Comparison of ENCODE assay signal across 12 cellular contexts in the genomic region with DNA sequence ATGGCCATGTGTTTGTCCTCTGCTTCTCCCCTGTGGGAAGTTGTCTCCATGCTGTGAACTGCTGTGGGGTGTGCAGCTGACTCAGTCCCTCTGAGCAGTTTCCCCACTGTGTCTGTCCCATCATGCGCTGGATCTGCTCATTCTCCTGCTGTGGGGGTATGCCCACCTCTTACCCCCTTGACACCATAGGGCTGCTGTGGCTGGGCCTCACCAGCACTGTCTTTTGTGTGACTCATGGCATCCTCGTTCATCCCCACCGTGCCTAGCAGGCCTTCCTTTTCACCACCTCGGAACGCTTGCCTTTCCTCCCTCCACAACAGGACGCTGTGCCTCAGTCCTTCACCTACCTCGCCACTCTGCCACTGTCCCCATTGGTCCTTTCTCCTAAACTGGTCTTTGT. TPM values are rescaled to one million over a fixed set of nuclear protein-coding genes. Genes with fewer than 3 reads are reported as not detected.
A peak's percentile ranks its signal among the peaks of the same experiment; 100 is the strongest.
DNase-seq lines count a peak whose midpoint lies in the region; ATAC-seq and TF ChIP-seq lines count a peak whose summit lies in the region.
"Had no signal": no experiment of that assay in that cellular context is flagged by ENCODE, and none has a peak within 500 bp of the region (broad histone marks: within the 10 kb centered on the region; RNA-seq: fewer than 3 reads in every experiment).

No MANE protein-coding gene starts in this region.

- H3K9me3 Mint-ChIP-seq in activated T-cell treated with anti-CD3 and anti-CD28 coated beads, Interleukin-2, amount 50 U/mL, for 72 hours, result no peaks in the 10 kb centered on the region
- H3K9me3 Mint-ChIP-seq in activated CD4-positive, alpha-beta memory T cell treated with anti-CD3 and anti-CD28 coated beads, Interleukin-2, amount 10 ng/mL, durations not matched to agents 7 days and 5 days, result no peaks in the 10 kb centered on the region
- no peaks in the 10 kb centered on the region for H3K9me3 Mint-ChIP-seq in dendritic cell treated with granulocyte-macrophage colony-stimulating factor and Interleukin-4, amounts not matched to agents 40 ng/mL and 50 ng/mL, for 4 days
- no peaks in the 10 kb centered on the region for H3K9me3 Mint-ChIP-seq in CD14-positive monocyte

- no peak for DNase-seq in activated T-cell treated with anti-CD3 and anti-CD28 coated beads, Interleukin-2, amount 50 U/mL, for 72 hours
- DNase-seq in activated T-cell treated with anti-CD3 and anti-CD28 coated beads, Interleukin-2, amount 50 U/mL, for 1 hour, result no peak
- no peak for DNase-seq in activated CD4-positive, alpha-beta memory T cell treated with anti-CD3 and anti-CD28 coated beads, Interleukin-2, amount 10 ng/mL, durations not matched to agents 7 days and 5 days
- DNase-seq in stimulated activated CD8-positive, alpha-beta memory T cell treated with anti-CD3 and anti-CD28 coated beads, Interleukin-4, amount 100 ng/mL, for 48 hours, result peak; percentile 24
- DNase-seq in activated CD4-positive, CD25-positive, alpha-beta regulatory T cell (lab: John Stamatoyannopoulos, UW), result no peak
- no peak for DNase-seq in CD14-positive monocyte (ENCODE audit: low spot score)
- no peak for DNase-seq in NCI-H2107 treated with DMSO at 0.1 percent for 48 hours (lab: John Stamatoyannopoulos, UW; ENCODE audit: unreplicated experiment)
- DNase-seq: ACHN, NCI-H187 treated with DMSO at 0.1 percent for 48 hours, NCI-H510A treated with DMSO at 0.1 percent for 48 hours, WERI-Rb-1 had no signal

- no peaks in the 10 kb centered on the region for H3K27me3 Mint-ChIP-seq in activated T-cell treated with anti-CD3 and anti-CD28 coated beads, Interleukin-2, amount 50 U/mL, for 72 hours (ENCODE audit: low read depth)
- no peaks in the 10 kb centered on the region for H3K27me3 Mint-ChIP-seq in activated CD4-positive, alpha-beta memory T cell treated with anti-CD3 and anti-CD28 coated beads, Interleukin-2, amount 10 ng/mL, durations not matched to agents 7 days and 5 days
- H3K27me3 Mint-ChIP-seq in dendritic cell treated with granulocyte-macrophage colony-stimulating factor and Interleukin-4, amounts not matched to agents 40 ng/mL and 50 ng/mL, for 4 days, result no peaks in the 10 kb centered on the region
- peaks cover 0 to 5% (median 1%) of the 10 kb centered on the region in 3 donors for H3K27me3 Mint-ChIP-seq in CD14-positive monocyte (ENCODE audit: low read depth in 3 of 3)

- H3K4me3 Mint-ChIP-seq in activated T-cell treated with anti-CD3 and anti-CD28 coated beads, Interleukin-2, amount 50 U/mL, for 72 hours, result no peak overlapping the region
- H3K4me3 Mint-ChIP-seq in activated CD4-positive, alpha-beta memory T cell treated with anti-CD3 and anti-CD28 coated beads, Interleukin-2, amount 10 ng/mL, durations not matched to agents 7 days and 5 days, result no peak overlapping the region
- H3K4me3 Mint-ChIP-seq in dendritic cell treated with granulocyte-macrophage colony-stimulating factor and Interleukin-4, amounts not matched to agents 40 ng/mL and 50 ng/mL, for 4 days, result no peak overlapping the region
- no peak overlapping the region for H3K4me3 Mint-ChIP-seq in CD14-positive monocyte

- no peak for ATAC-seq in activated T-cell treated with anti-CD3 and anti-CD28 coated beads, Interleukin-2, amount 50 U/mL, for 72 hours (replicated peaks in 1 of 2)

- H3K4me1 Mint-ChIP-seq in activated T-cell treated with anti-CD3 and anti-CD28 coated beads, Interleukin-2, amount 50 U/mL, for 72 hours (ENCODE audit: low read depth), result peaks cover 51% of the 10 kb centered on the region
- H3K4me1 Mint-ChIP-seq in activated CD4-positive, alpha-beta memory T cell treated with anti-CD3 and anti-CD28 coated beads, Interleukin-2, amount 10 ng/mL, durations not matched to agents 7 days and 5 days, result peaks cover 48% of the 10 kb centered on the region
- H3K4me1 Mint-ChIP-seq in dendritic cell treated with granulocyte-macrophage colony-stimulating factor and Interleukin-4, amounts not matched to agents 40 ng/mL and 50 ng/mL, for 4 days (ENCODE audit: low read depth), result peaks cover 32% of the 10 kb centered on the region
- peaks cover 27% of the 10 kb centered on the region for H3K4me1 Mint-ChIP-seq in CD14-positive monocyte

- POLR2A ChIA-PET in activated CD4-positive, alpha-beta memory T cell treated with anti-CD3 and anti-CD28 coated beads, Interleukin-2, amount 10 ng/mL, durations not matched to agents 7 days and 5 days (lab: Charles Lee), result interaction anchor here (1.2 kb wide), 1 partner anchor 165 kb away, joined by 4 read pairs; a partner anchor contains a TSS

- CTCF ChIA-PET in activated CD4-positive, alpha-beta memory T cell treated with anti-CD3 and anti-CD28 coated beads, Interleukin-2, amount 10 ng/mL, durations not matched to agents 7 days and 5 days (lab: Charles Lee), result interaction anchor here (1.0 to 5.1 kb wide), 3 partner anchors 181 to 340 kb away, joined by 4 to 81 read pairs (median 7); no protein-coding TSS in a partner anchor

- peak overlapping the region; percentile 76 for H3K27ac Mint-ChIP-seq in activated T-cell treated with anti-CD3 and anti-CD28 coated beads, Interleukin-2, amount 50 U/mL, for 72 hours
- peak overlapping the region; percentile 70 for H3K27ac Mint-ChIP-seq in activated CD4-positive, alpha-beta memory T cell treated with anti-CD3 and anti-CD28 coated beads, Interleukin-2, amount 10 ng/mL, durations not matched to agents 7 days and 5 days
- H3K27ac Mint-ChIP-seq in dendritic cell treated with granulocyte-macrophage colony-stimulating factor and Interleukin-4, amounts not matched to agents 40 ng/mL and 50 ng/mL, for 4 days, result peak overlapping the region; percentile 40
- peak overlapping the region in 1 of 7 donors; percentile 11 for H3K27ac Mint-ChIP-seq in CD14-positive monocyte

- intact Hi-C loops in dendritic cell treated with granulocyte-macrophage colony-stimulating factor and Interleukin-4, amounts not matched to agents 40 ng/mL and 50 ng/mL, for 4 days (cut with micrococcal nuclease), result loop anchor here (1.0 to 10.0 kb wide), 3 partner anchors 180 to 407 kb away; no protein-coding TSS in a partner anchor
- intact Hi-C loops in CD14-positive monocyte (cut with micrococcal nuclease), result loop anchor here in 1 of 2 donors (2.0 kb wide), 1 partner anchor 179 kb away; no protein-coding TSS in a partner anchor

- H3K36me3 Mint-ChIP-seq in activated T-cell treated with anti-CD3 and anti-CD28 coated beads, Interleukin-2, amount 50 U/mL, for 72 hours (ENCODE audit: insufficient read depth in 2 of 2), result no peaks in the 10 kb centered on the region
- H3K36me3 Mint-ChIP-seq in activated CD4-positive, alpha-beta memory T cell treated with anti-CD3 and anti-CD28 coated beads, Interleukin-2, amount 10 ng/mL, durations not matched to agents 7 days and 5 days (ENCODE audit: low read depth), result no peaks in the 10 kb centered on the region
- no peaks in the 10 kb centered on the region for H3K36me3 Mint-ChIP-seq in dendritic cell treated with granulocyte-macrophage colony-stimulating factor and Interleukin-4, amounts not matched to agents 40 ng/mL and 50 ng/mL, for 4 days (ENCODE audit: low read depth)
- H3K36me3 Mint-ChIP-seq in CD14-positive monocyte, result no peaks in the 10 kb centered on the region

- no peak for TF ChIP-seq CTCF in CD14-positive monocyte (IDR thresholded peaks at IDR 0.05)

RNA-seq across cellular contexts. Expression of a gene that starts 27.3 kb away (rescaled TPM):
- total RNA-seq in activated T-cell treated with anti-CD3 and anti-CD28 coated beads, Interleukin-2, amount 50 U/mL, for 72 hours, result under 1 TPM; 0.28 to 0.55 TPM
- total RNA-seq in activated CD4-positive, alpha-beta memory T cell treated with anti-CD3 and anti-CD28 coated beads, Interleukin-2, amount 10 ng/mL, durations not matched to agents 7 days and 5 days, result not detected
- not detected for polyA plus RNA-seq in CD14-positive monocyte
